1 cellular context compared by ENCODE assay signal in the genomic region with DNA sequence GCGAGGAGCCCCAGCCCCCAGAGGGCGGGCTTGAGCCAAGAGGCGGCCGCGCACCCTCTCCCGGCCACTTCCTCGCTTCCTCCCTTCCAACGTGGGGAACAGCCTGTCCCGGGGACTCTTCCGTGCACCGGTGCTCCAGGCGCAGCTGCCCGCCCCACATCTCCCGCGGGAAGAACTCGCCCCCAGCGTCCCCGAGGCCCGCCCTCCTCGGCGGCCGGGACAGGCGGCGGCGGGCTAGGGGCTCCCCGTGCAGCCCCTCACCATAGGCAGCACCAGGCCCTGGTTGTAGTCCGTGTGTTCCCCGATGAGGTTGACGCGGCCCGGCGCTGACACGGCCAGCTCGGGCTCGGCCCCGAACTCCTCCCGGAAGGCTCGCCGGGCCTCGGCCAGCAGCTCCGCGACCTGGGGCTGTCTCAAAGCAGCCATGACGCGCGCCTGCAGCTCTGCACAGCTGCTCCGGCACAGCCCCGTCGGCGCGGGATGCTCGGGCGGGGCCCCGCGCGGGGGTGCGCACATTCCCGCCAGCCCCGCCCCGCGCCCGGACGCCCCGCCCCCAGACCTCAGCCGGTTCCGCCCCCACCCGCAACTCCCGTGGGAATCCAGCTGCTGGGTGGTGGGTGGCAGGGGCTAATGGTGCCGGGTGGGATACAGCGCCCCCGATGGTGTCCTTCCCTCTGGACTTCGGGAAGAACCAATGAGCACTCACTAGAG.
TF ChIP-seq lines count a peak whose summit lies in the region.

TSS of gene GALK1 (minus strand) at position 482 of the 711 bp plus-strand sequence. CDS start at position 426, 56 bp downstream.

TF ChIP-seq in H1, 55 proteins besides CTCF, POLR2A, EP300 and RAD21 (continued from another document):
- 0 out of 2 replicates have a peak, but pooled peaks have one; percentile 61 for TF ChIP-seq KDM1A (IDR thresholded peaks at IDR 0.05; ENCODE audit: borderline replicate concordance, low read length)
